Comparison of ENCODE assay signal across 8 cellular contexts in the genomic region with DNA sequence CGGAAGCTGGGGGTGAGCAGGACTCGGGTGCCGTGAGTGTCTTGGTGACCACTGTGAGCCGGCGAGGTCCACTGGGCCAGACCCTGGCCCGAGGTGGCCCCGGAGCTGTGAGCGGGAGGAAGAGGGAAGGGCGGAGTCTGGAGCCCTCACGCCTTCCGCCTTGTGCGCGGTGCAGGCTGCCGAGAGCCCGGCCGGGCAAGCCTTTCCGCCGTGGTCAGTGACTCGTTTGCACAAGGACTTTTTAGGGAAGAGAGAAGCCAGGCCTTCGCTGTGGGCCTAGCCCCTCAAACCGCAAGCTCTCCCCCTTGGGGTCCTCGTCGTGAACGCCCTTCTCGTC. TPM values are rescaled to one million over a fixed set of nuclear protein-coding genes. Genes with fewer than 3 reads are reported as not detected.
A peak's percentile ranks its signal among the peaks of the same experiment; 100 is the strongest.
DNase-seq lines count a peak whose midpoint lies in the region; ATAC-seq and TF ChIP-seq lines count a peak whose summit lies in the region.

No MANE protein-coding gene starts in this region.

- H4K20me1 ChIP-seq in neural cell (ENCODE audit: insufficient read depth) = no peaks in the 10 kb centered on the region

- H3K4me1 Mint-ChIP-seq in activated CD8-positive, alpha-beta T cell treated with anti-CD3 and anti-CD28 coated beads, Interleukin-2, amount 10 ng/mL, durations not matched to agents 7 days and 5 days (ENCODE audit: low read depth) = peaks cover 11% of the 10 kb centered on the region

- H3K9me3 ChIP-seq in neural cell (ENCODE audit: low read length) = no peaks in the 10 kb centered on the region

- peak; percentile 52 for DNase-seq in activated CD8-positive, alpha-beta T cell treated with anti-CD3 and anti-CD28 coated beads, Interleukin-2, amount 10 ng/mL, durations not matched to agents 7 days and 5 days
- DNase-seq in fibroblast of pulmonary artery (ENCODE audit: low read depth) (peak; percentile 49), T1000 (lab: John Stamatoyannopoulos, UW) (no peak), NCI-H2196 (lab: John Stamatoyannopoulos, UW; ENCODE audit: unreplicated experiment) (no peak)

- no peaks in the 10 kb centered on the region for H3K36me3 ChIP-seq in ACC112 (ENCODE audit: insufficient read depth, low read length)
- no peaks in the 10 kb centered on the region for H3K36me3 ChIP-seq in neural cell (ENCODE audit: insufficient read depth, low read length)

- H3K27ac ChIP-seq in ACC112 (ENCODE audit: low read depth, low read length) (no peak overlapping the region), neural cell (ENCODE audit: low read length) (no peak overlapping the region)

- no peaks in the 10 kb centered on the region for H3K9me2 ChIP-seq in neural cell (ENCODE audit: insufficient read depth, low read length)

- H3K27me3 Mint-ChIP-seq in activated CD8-positive, alpha-beta T cell treated with anti-CD3 and anti-CD28 coated beads, Interleukin-2, amount 10 ng/mL, durations not matched to agents 7 days and 5 days (ENCODE audit: low read depth) = peaks cover 34% of the 10 kb centered on the region

- POLR2A ChIA-PET in activated CD8-positive, alpha-beta T cell treated with anti-CD3 and anti-CD28 coated beads, Interleukin-2, amount 10 ng/mL, durations not matched to agents 7 days and 5 days (lab: Charles Lee) = interaction anchor here (1.1 kb wide), 1 partner anchor 340 kb away, joined by 3 read pairs; no protein-coding TSS in a partner anchor

- H3K79me2 ChIP-seq in ACC112 (ENCODE audit: control insufficient read depth, insufficient read depth, low read length, unreplicated experiment) (no peaks in the 10 kb centered on the region), neural cell (replicated peaks; ENCODE audit: insufficient read depth, low read length) (no peaks in the 10 kb centered on the region)

- peaks cover 16% of the 10 kb centered on the region for H3K4me1 ChIP-seq in ACC112 (ENCODE audit: control insufficient read depth, insufficient read depth, low read length, unreplicated experiment)

- TF ChIP-seq CTCF in fibroblast of pulmonary artery (IDR thresholded peaks at IDR 0.05; ENCODE audit: low read length, missing control alignments) (no peak), neural cell (IDR thresholded peaks at IDR 0.05; ENCODE audit: poor library complexity, severe bottlenecking) (no peak)

- peak; percentile 48 for ATAC-seq in GM18502 (IDR thresholded peaks at IDR 0.05; ENCODE audit: poor library complexity, unreplicated experiment)
- ATAC-seq in HG03196 (IDR thresholded peaks at IDR 0.05; ENCODE audit: unreplicated experiment) = peak; percentile 25
- ATAC-seq in activated CD8-positive, alpha-beta T cell treated with anti-CD3 and anti-CD28 coated beads, Interleukin-2, amount 10 ng/mL, durations not matched to agents 7 days and 5 days = peak; percentile 67

- H3K27me3 ChIP-seq in ACC112 (ENCODE audit: insufficient read depth, low read length) = no peaks in the 10 kb centered on the region
- H3K27me3 ChIP-seq in neural cell (ENCODE audit: insufficient read depth, low read depth, low read length) = peaks cover 16% of the 10 kb centered on the region

- peak overlapping the region; percentile 81 for H3K4me3 Mint-ChIP-seq in activated CD8-positive, alpha-beta T cell treated with anti-CD3 and anti-CD28 coated beads, Interleukin-2, amount 10 ng/mL, durations not matched to agents 7 days and 5 days

- peak overlapping the region; percentile 89 for H3K4me3 ChIP-seq in ACC112 (ENCODE audit: low read depth, low read length)
- H3K4me3 ChIP-seq in fibroblast of pulmonary artery (replicated peaks; ENCODE audit: low read depth, low read length) = peak overlapping the region; percentile 42
- H3K4me3 ChIP-seq in neural cell (ENCODE audit: low read length) = peak overlapping the region; percentile 92

- no peaks in the 10 kb centered on the region for H3K9me3 Mint-ChIP-seq in activated CD8-positive, alpha-beta T cell treated with anti-CD3 and anti-CD28 coated beads, Interleukin-2, amount 10 ng/mL, durations not matched to agents 7 days and 5 days (ENCODE audit: insufficient read depth)

- H2AFZ ChIP-seq in ACC112 (ENCODE audit: low read length, unreplicated experiment) = no peak overlapping the region
- peak overlapping the region; percentile 12 for H2AFZ ChIP-seq in neural cell (ENCODE audit: low read depth, low read length)

- peak overlapping the region; percentile 81 for H3K9ac ChIP-seq in neural cell (ENCODE audit: low read length)

- TF ChIP-seq EP300 in neural cell (conservative IDR thresholded peaks at IDR 0.05; ENCODE audit: poor library complexity, severe bottlenecking) = no peak

- CTCF ChIA-PET in activated CD8-positive, alpha-beta T cell treated with anti-CD3 and anti-CD28 coated beads, Interleukin-2, amount 10 ng/mL, durations not matched to agents 7 days and 5 days (lab: Charles Lee) = interaction anchor here (0.6 to 2.6 kb wide), 32 partner anchors 8 to 697 kb away, joined by 3 to 14 read pairs (median 4); no protein-coding TSS in a partner anchor

- no peak for TF ChIP-seq RAD21 in neural cell (conservative IDR thresholded peaks at IDR 0.05)

- no peaks in the 10 kb centered on the region for H3F3A ChIP-seq in neural cell (ENCODE audit: insufficient read depth, low read length, poor library complexity, severe bottlenecking)

- no peaks in the 10 kb centered on the region for H3K36me3 Mint-ChIP-seq in activated CD8-positive, alpha-beta T cell treated with anti-CD3 and anti-CD28 coated beads, Interleukin-2, amount 10 ng/mL, durations not matched to agents 7 days and 5 days (ENCODE audit: low read depth)

- H3K4me2 ChIP-seq in neural cell (ENCODE audit: low read length) = peak overlapping the region; percentile 36

- H3K27ac Mint-ChIP-seq in activated CD8-positive, alpha-beta T cell treated with anti-CD3 and anti-CD28 coated beads, Interleukin-2, amount 10 ng/mL, durations not matched to agents 7 days and 5 days = peak overlapping the region; percentile 80

TF ChIP-seq in neural cell, 6 proteins besides CTCF, POLR2A, EP300 and RAD21:
- TF ChIP-seq POLR2AphosphoS5 (IDR thresholded peaks at IDR 0.05) (no peak), MXI1 (conservative IDR thresholded peaks at IDR 0.05; ENCODE audit: poor library complexity, severe bottlenecking) (no peak), REST (IDR thresholded peaks at IDR 0.05; ENCODE audit: borderline replicate concordance) (no peak), SMC3 (conservative IDR thresholded peaks at IDR 0.05; ENCODE audit: poor library complexity) (no peak), EZH2 (IDR thresholded peaks at IDR 0.05; ENCODE audit: borderline replicate concordance, insufficient read depth, low read length, poor library complexity, severe bottlenecking) (no peak), TAF1 (IDR thresholded peaks at IDR 0.05; ENCODE audit: low read depth) (no peak)

RNA-seq across cellular contexts. Expression of gene ZNF32, which starts 40.9 kb away (rescaled TPM):
- total RNA-seq in activated CD8-positive, alpha-beta T cell treated with anti-CD3 and anti-CD28 coated beads, Interleukin-2, amount 10 ng/mL, durations not matched to agents 7 days and 5 days = 10 to 100 TPM; 16.5 to 18.0 TPM
- 162 and 175 TPM in 2 replicates for polyA plus RNA-seq in neural cell
- polyA minus RNA-seq in neural cell = 47.2 and 51.2 TPM in 2 replicates

Comparison
In these comparisons a context has a peak if more than half of its experiments do, and no peak if none do; other contexts are left out.
1. H3K4me3 ChIP-seq: peak in every context shown above with its lines; median percentile 92 in neural cell; 89 in ACC112; 42 in fibroblast of pulmonary artery.
2. DNase-seq: peak in activated CD8-positive, alpha-beta T cell treated with anti-CD3 and anti-CD28 coated beads, Interleukin-2, amount 10 ng/mL, durations not matched to agents 7 days and 5 days (single experiment) and fibroblast of pulmonary artery (single experiment); none in T1000 (single experiment) and NCI-H2196 (single experiment).
3. Peak in every context shown above with its lines, with median percentiles within 50 percentile points of each other: ATAC-seq.